In the genomic region with DNA sequence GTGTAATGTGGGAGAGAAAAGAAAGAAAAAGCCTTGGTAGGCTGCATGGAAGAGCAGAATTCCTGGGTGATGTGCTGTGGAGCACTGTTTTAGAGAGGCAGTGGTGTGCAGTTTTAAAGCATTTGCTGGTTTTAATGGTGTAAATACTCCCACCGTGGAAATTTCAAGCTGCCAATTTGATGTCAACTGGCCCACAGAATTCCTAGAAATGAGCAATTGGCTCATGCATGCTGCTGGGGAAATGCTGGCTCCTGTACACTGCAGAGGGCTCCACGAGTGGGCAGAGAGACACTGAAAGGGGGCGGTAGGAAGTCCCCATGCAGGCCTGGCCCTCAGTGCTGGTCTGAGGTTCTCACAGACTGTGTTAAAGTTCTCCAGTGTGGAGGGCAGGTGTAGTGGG, we compare ENCODE assay signal across 29 cellular contexts.
"Had no signal": no experiment of that assay in that cellular context is flagged by ENCODE, and none has a peak within 500 bp of the region (broad histone marks: within the 10 kb centered on the region; RNA-seq: fewer than 3 reads in every experiment).

No MANE protein-coding gene starts in this region.

- H3K4me1 ChIP-seq: left lung, parathyroid adenoma, suprapubic skin, transverse colon had no signal

- H3K36me3 ChIP-seq: heart left ventricle, left lung, neutrophil, sigmoid colon, suprapubic skin, transverse colon had no signal

- ATAC-seq: left lung; mucosa of descending colon; naive thymus-derived CD8-positive, alpha-beta T cell; stimulated activated naive CD8-positive, alpha-beta T cell treated with anti-CD3 and anti-CD28 coated beads, Interleukin-15, amount 100 ng/mL, for 72 hours had no signal

- H3K36me3 Mint-ChIP-seq: mesothelial cell of epicardium; naive thymus-derived CD8-positive, alpha-beta T cell had no signal

- H3K4me3 ChIP-seq: coronary artery, heart left ventricle, hepatocyte, left lung, mucosa of descending colon, sigmoid colon, suprapubic skin, transverse colon had no signal

- H3K9ac ChIP-seq: parathyroid adenoma had no signal

- FAIRE-seq: endometrium, frontal cortex, islet of Langerhans, small intestine had no signal

- H3K4me2 ChIP-seq: hepatocyte had no signal

- H3K4me1 Mint-ChIP-seq: mesothelial cell of epicardium; naive thymus-derived CD8-positive, alpha-beta T cell; stimulated activated naive CD8-positive, alpha-beta T cell treated with anti-CD3 and anti-CD28 coated beads, Interleukin-15, amount 100 ng/mL, for 72 hours had no signal

- H3K9me3 Mint-ChIP-seq: mesothelial cell of epicardium; naive thymus-derived CD8-positive, alpha-beta T cell; stimulated activated naive CD8-positive, alpha-beta T cell treated with anti-CD3 and anti-CD28 coated beads, Interleukin-15, amount 100 ng/mL, for 72 hours had no signal

- H3K27ac ChIP-seq: heart left ventricle, hepatocyte, left lung, neutrophil, parathyroid adenoma, sigmoid colon, suprapubic skin, transverse colon had no signal

- H3K27me3 Mint-ChIP-seq: stimulated activated naive CD8-positive, alpha-beta T cell treated with anti-CD3 and anti-CD28 coated beads, Interleukin-15, amount 100 ng/mL, for 72 hours had no signal

- H3K27me3 ChIP-seq: heart left ventricle, hepatocyte, left lung, neutrophil, sigmoid colon, suprapubic skin had no signal

- H3K27ac Mint-ChIP-seq: mesothelial cell of epicardium; naive thymus-derived CD8-positive, alpha-beta T cell; progenitor cell of endocrine pancreas had no signal

- DNase-seq: dermis blood vessel endothelial cell; effector memory CD4-positive, alpha-beta T cell; erythroblast; left cardiac atrium; left lung; mesenchymal stem cell; mucosa of descending colon; naive thymus-derived CD8-positive, alpha-beta T cell; right cardiac atrium; sigmoid colon; small intestine; stimulated activated CD4-positive, alpha-beta T cell treated with anti-CD3 and anti-CD28 coated beads, Interleukin-12 subunit alpha, Interleukin-12 subunit beta, amount 100 ng/mL, for 4 hours; stimulated activated CD4-positive, alpha-beta T cell treated with anti-CD3 and anti-CD28 coated beads, Interleukin-1b, Interleukin-23, amount 100 ng/mL, for 48 hours; stimulated activated CD4-positive, alpha-beta T cell treated with anti-CD3 and anti-CD28 coated beads, Interleukin-4, amount 100 ng/mL, for 1 hour; stimulated activated CD8-positive, alpha-beta memory T cell treated with anti-CD3 and anti-CD28 coated beads, Interleukin-4, amount 100 ng/mL, for 48 hours; stimulated activated naive CD4-positive, alpha-beta T cell; stimulated activated naive CD8-positive, alpha-beta T cell treated with anti-CD3 and anti-CD28 coated beads, Interleukin-15, amount 100 ng/mL, for 72 hours; transverse colon had no signal

- H3K79me2 ChIP-seq: hepatocyte, parathyroid adenoma had no signal

- H2AFZ ChIP-seq: hepatocyte, parathyroid adenoma had no signal

- H3K4me3 Mint-ChIP-seq: mesothelial cell of epicardium; naive thymus-derived CD8-positive, alpha-beta T cell; stimulated activated naive CD8-positive, alpha-beta T cell treated with anti-CD3 and anti-CD28 coated beads, Interleukin-15, amount 100 ng/mL, for 72 hours had no signal

- H3K9me3 ChIP-seq: heart left ventricle, left lung, mucosa of descending colon, neutrophil, sigmoid colon, suprapubic skin, transverse colon had no signal
